Comparison of ENCODE assay signal across 13 cellular contexts in the genomic region with DNA sequence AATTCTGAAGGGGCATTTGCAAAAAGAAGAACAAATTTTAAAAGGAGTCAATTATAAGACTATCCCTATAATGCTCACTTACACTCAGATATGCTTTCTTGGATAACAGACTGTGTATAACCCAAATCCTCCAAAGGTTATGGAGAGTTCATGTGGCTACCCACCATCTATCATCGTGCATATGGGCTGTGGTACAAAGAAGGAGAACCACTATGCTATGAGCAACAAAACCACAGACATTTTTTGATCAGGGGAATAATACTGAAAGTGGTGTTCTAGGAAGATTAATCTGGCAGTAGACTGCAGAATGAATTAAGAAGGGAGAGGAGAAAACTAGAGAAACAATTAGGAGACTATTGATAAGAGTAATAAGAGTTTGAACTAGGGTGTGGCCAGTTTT. TPM values are rescaled to one million over a fixed set of nuclear protein-coding genes. Genes with fewer than 3 reads are reported as not detected.
DNase-seq lines count a peak whose midpoint lies in the region; ATAC-seq and TF ChIP-seq lines count a peak whose summit lies in the region.
"Had no signal": no experiment of that assay in that cellular context is flagged by ENCODE, and none has a peak within 500 bp of the region (broad histone marks: within the 10 kb centered on the region; RNA-seq: fewer than 3 reads in every experiment).

No MANE protein-coding gene starts in this region.

- no peak for TF ChIP-seq CTCF in mammary epithelial cell (conservative IDR thresholded peaks at IDR 0.05 in 1 of 2, IDR thresholded peaks at IDR 0.05 in 1 of 2; ENCODE audit: extremely low read depth in 1 of 2, insufficient read depth in 1 of 2, low read depth in 1 of 2, low read length in 2 of 2)
- no peak for TF ChIP-seq CTCF in endothelial cell (IDR thresholded peaks at IDR 0.05; ENCODE audit: unreplicated experiment)
- TF ChIP-seq CTCF in Calu3 (IDR thresholded peaks at IDR 0.05; ENCODE audit: unreplicated experiment): no peak

- H2AFZ ChIP-seq in mammary epithelial cell (ENCODE audit: low read depth, low read length): no peak overlapping the region

- H3K9me3 Mint-ChIP-seq in activated T-cell treated with anti-CD3 and anti-CD28 coated beads, Interleukin-2, amount 50 U/mL, for 4 hours: peaks cover 17% of the 10 kb centered on the region
- peaks cover 15% of the 10 kb centered on the region for H3K9me3 Mint-ChIP-seq in stimulated activated memory B cell treated with anti-CD40 and anti-IgM and Interleukin-4, amounts not matched to agents 10 μg/mL and 1 μg/mL and 100 μg/mL, for 72 hours
- H3K9me3 Mint-ChIP-seq in endothelial cell (ENCODE audit: unreplicated experiment) (peaks cover 8% of the 10 kb centered on the region), Calu3 (ENCODE audit: low read depth, unreplicated experiment) (peaks cover 15% of the 10 kb centered on the region)

- H3K4me1 ChIP-seq in mammary epithelial cell (ENCODE audit: insufficient read depth, low read length): peaks cover 11% of the 10 kb centered on the region

- H3K4me1 Mint-ChIP-seq in activated T-cell treated with anti-CD3 and anti-CD28 coated beads, Interleukin-2, amount 50 U/mL, for 4 hours (ENCODE audit: low read depth): peaks cover 87% of the 10 kb centered on the region
- peaks cover 53% of the 10 kb centered on the region for H3K4me1 Mint-ChIP-seq in stimulated activated memory B cell treated with anti-CD40 and anti-IgM and Interleukin-4, amounts not matched to agents 10 μg/mL and 1 μg/mL and 100 μg/mL, for 72 hours
- H3K4me1 Mint-ChIP-seq in endothelial cell (ENCODE audit: unreplicated experiment) (no peaks in the 10 kb centered on the region), Calu3 (ENCODE audit: low read depth, unreplicated experiment) (no peaks in the 10 kb centered on the region)

- dilution Hi-C loops in mammary epithelial cell (cut with HindIII; ENCODE audit: low sequenced_read_pairs): no loop called here

- H3K36me3 ChIP-seq in mammary epithelial cell (ENCODE audit: insufficient read depth, low read length): peaks cover 4% of the 10 kb centered on the region

- CTCF ChIA-PET in mammary epithelial cell (lab: Charles Lee; ENCODE audit: low non-redundant PET) (no interaction called here), Calu3 (lab: Charles Lee) (no interaction called here)

- no peaks in the 10 kb centered on the region for H3K27me3 Mint-ChIP-seq in activated T-cell treated with anti-CD3 and anti-CD28 coated beads, Interleukin-2, amount 50 U/mL, for 4 hours (ENCODE audit: low read depth)
- H3K27me3 Mint-ChIP-seq in stimulated activated memory B cell treated with anti-CD40 and anti-IgM and Interleukin-4, amounts not matched to agents 10 μg/mL and 1 μg/mL and 100 μg/mL, for 72 hours: no peaks in the 10 kb centered on the region
- H3K27me3 Mint-ChIP-seq in endothelial cell (ENCODE audit: unreplicated experiment): peaks cover 2% of the 10 kb centered on the region
- H3K27me3 Mint-ChIP-seq in Calu3 (ENCODE audit: unreplicated experiment): no peaks in the 10 kb centered on the region
- H3K27me3 Mint-ChIP-seq: type B pancreatic cell had no signal

- H3K4me3 Mint-ChIP-seq in activated T-cell treated with anti-CD3 and anti-CD28 coated beads, Interleukin-2, amount 50 U/mL, for 4 hours: no peak overlapping the region
- H3K4me3 Mint-ChIP-seq in stimulated activated memory B cell treated with anti-CD40 and anti-IgM and Interleukin-4, amounts not matched to agents 10 μg/mL and 1 μg/mL and 100 μg/mL, for 72 hours: no peak overlapping the region
- H3K4me3 Mint-ChIP-seq in endothelial cell (ENCODE audit: unreplicated experiment) (no peak overlapping the region), Calu3 (ENCODE audit: low read depth, unreplicated experiment) (no peak overlapping the region)
- H3K4me3 Mint-ChIP-seq: type B pancreatic cell had no signal

- H3K36me3 Mint-ChIP-seq in activated T-cell treated with anti-CD3 and anti-CD28 coated beads, Interleukin-2, amount 50 U/mL, for 4 hours (ENCODE audit: insufficient read depth): peaks cover 48% of the 10 kb centered on the region
- peaks cover 52% of the 10 kb centered on the region for H3K36me3 Mint-ChIP-seq in stimulated activated memory B cell treated with anti-CD40 and anti-IgM and Interleukin-4, amounts not matched to agents 10 μg/mL and 1 μg/mL and 100 μg/mL, for 72 hours
- H3K36me3 Mint-ChIP-seq in endothelial cell (ENCODE audit: low read depth, unreplicated experiment) (peaks cover 16% of the 10 kb centered on the region), Calu3 (ENCODE audit: insufficient read depth, unreplicated experiment) (peaks cover 17% of the 10 kb centered on the region)

- H3K4me2 ChIP-seq in mammary epithelial cell (ENCODE audit: insufficient read depth, low read depth, low read length): peak overlapping the region; percentile 44

- H3K27me3 ChIP-seq in mammary epithelial cell (ENCODE audit: insufficient read depth, low read length): no peaks in the 10 kb centered on the region

- DNase-seq in activated T-cell treated with anti-CD3 and anti-CD28 coated beads, Interleukin-2, amount 50 U/mL, for 4 hours: no peak
- DNase-seq in activated T-cell treated with anti-CD3 and anti-CD28 coated beads, Interleukin-2, amount 50 U/mL, for 1 hour: no peak
- DNase-seq in OCI-M1 (lab: John Stamatoyannopoulos, UW) (peak; percentile 69), mammary epithelial cell (peak; percentile 74), endothelial cell (ENCODE audit: low spot score) (no peak), Calu3 (no peak)
- DNase-seq: activated CD4-positive, CD25-positive, alpha-beta regulatory T cell; activated effector memory CD4-positive, alpha-beta T cell treated with anti-CD3 and anti-CD28 coated beads, Interleukin-2, amount 50 U/mL, for 16 hours; Kasumi-1 had no signal

- H3K4me3 ChIP-seq in mammary epithelial cell (replicated peaks in 1 of 3; ENCODE audit: insufficient read depth in 1 of 3, low read depth in 2 of 3, low read length in 3 of 3): no peak overlapping the region

- peak; percentile 95 for ATAC-seq in activated T-cell treated with anti-CD3 and anti-CD28 coated beads, Interleukin-2, amount 50 U/mL, for 4 hours
- ATAC-seq in stimulated activated memory B cell treated with anti-CD40 and anti-IgM and Interleukin-4, amounts not matched to agents 10 μg/mL and 1 μg/mL and 100 μg/mL, for 72 hours: no peak
- no peak for ATAC-seq in HG03378 (IDR thresholded peaks at IDR 0.05; ENCODE audit: unreplicated experiment)
- ATAC-seq: esophagus mucosa had no signal

- intact Hi-C loops in mammary epithelial cell (cut with micrococcal nuclease): no loop called here
- intact Hi-C loops in Calu3 (cut with micrococcal nuclease; ENCODE audit: unreplicated experiment): no loop called here

- in situ Hi-C loops in mammary epithelial cell (cut with MboI; ENCODE audit: low sequenced_read_pairs in 2 of 2): loop anchor here in 1 of 2 donors (25.0 kb wide), 2 partner anchors 199 to 474 kb away; no protein-coding TSS in a partner anchor

- no peak overlapping the region for H3K9ac ChIP-seq in mammary epithelial cell (ENCODE audit: insufficient read depth, low read length)

- peaks cover 21% of the 10 kb centered on the region for H3K9me3 ChIP-seq in mammary epithelial cell (replicated peaks; ENCODE audit: insufficient read depth, low read length)

- WGBS in mammary epithelial cell (ENCODE audit: low coverage, missing lambda C conversion rate): 0% methylated on average over 1 of the region's 1 CpG

- no TSS peak for BruUV-seq in mammary epithelial cell (replicated peaks; lab: Mats Ljungman, UMichigan)
- no TSS peak for BruUV-seq in Calu3 (replicated peaks; lab: Mats Ljungman, UMichigan)

- peaks cover 99% of the 10 kb centered on the region for H3K79me2 ChIP-seq in mammary epithelial cell (ENCODE audit: insufficient read depth, low read length)

- no peaks in the 10 kb centered on the region for H4K20me1 ChIP-seq in mammary epithelial cell (ENCODE audit: insufficient read depth, low read length)

- H3K27ac ChIP-seq in mammary epithelial cell (ENCODE audit: insufficient read depth, low read depth, low read length): no peak overlapping the region

- H3K27ac Mint-ChIP-seq in stimulated activated memory B cell treated with anti-CD40 and anti-IgM and Interleukin-4, amounts not matched to agents 10 μg/mL and 1 μg/mL and 100 μg/mL, for 72 hours: peak overlapping the region; percentile 16
- H3K27ac Mint-ChIP-seq in endothelial cell (ENCODE audit: unreplicated experiment): no peak overlapping the region
- no peak overlapping the region for H3K27ac Mint-ChIP-seq in Calu3 (ENCODE audit: unreplicated experiment)
- H3K27ac Mint-ChIP-seq: type B pancreatic cell had no signal

RNA-seq across cellular contexts. Expression of gene NR3C1, which starts 16.8 kb away (rescaled TPM):
- total RNA-seq in activated T-cell treated with anti-CD3 and anti-CD28 coated beads, Interleukin-2, amount 50 U/mL, for 4 hours: 10 to 100 TPM; 40.2 to 53.3 (median 43.1) TPM
- total RNA-seq in mammary epithelial cell: 10 to 100 TPM; 62.8 to 64.4 TPM
- 27.0 TPM for polyA plus RNA-seq in mammary epithelial cell
- 97.8 TPM for polyA minus RNA-seq in mammary epithelial cell
- 9.9 TPM for total RNA-seq in endothelial cell (ENCODE audit: unreplicated experiment)
- total RNA-seq in Calu3 (2022): 63.1 and 72.4 TPM in 2 replicates

Comparison
In these comparisons a context has a peak if more than half of its experiments do, and no peak if none do; other contexts are left out.
1. ATAC-seq: peak in activated T-cell treated with anti-CD3 and anti-CD28 coated beads, Interleukin-2, amount 50 U/mL, for 4 hours (2 of 2); none in stimulated activated memory B cell treated with anti-CD40 and anti-IgM and Interleukin-4, amounts not matched to agents 10 μg/mL and 1 μg/mL and 100 μg/mL, for 72 hours (single experiment) and HG03378 (single experiment).
2. DNase-seq: peak in OCI-M1 (single experiment) and mammary epithelial cell (single experiment); none in activated T-cell treated with anti-CD3 and anti-CD28 coated beads, Interleukin-2, amount 50 U/mL, for 4 hours (single experiment), activated T-cell treated with anti-CD3 and anti-CD28 coated beads, Interleukin-2, amount 50 U/mL, for 1 hour (single experiment), endothelial cell (single experiment) and Calu3 (single experiment).